25 cellular contexts compared by ENCODE assay signal in genomic region chr19:34034318-34034846, GRCh38.
"Had no signal": no experiment of that assay in that cellular context is flagged by ENCODE, and none has a peak within 500 bp of the region (broad histone marks: within the 10 kb centered on the region; RNA-seq: fewer than 3 reads in every experiment).

No MANE protein-coding gene starts in this region.

- H2AFZ ChIP-seq: neural progenitor cell, parathyroid adenoma had no signal

- ATAC-seq: natural killer cell; right lobe of liver; stimulated activated memory B cell treated with anti-CD40 and anti-IgM and Interleukin-4, amounts not matched to agents 10 μg/mL and 1 μg/mL and 100 μg/mL, for 72 hours; stimulated activated naive CD8-positive, alpha-beta T cell treated with anti-CD3 and anti-CD28 coated beads, Interleukin-15, amount 100 ng/mL, for 72 hours had no signal

- H3K27me3 ChIP-seq: neural progenitor cell, neutrophil, right atrium auricular region, right lobe of liver, testis, thyroid gland, transverse colon, upper lobe of left lung had no signal

- H3K4me1 ChIP-seq: left ventricle myocardium inferior, neural progenitor cell, parathyroid adenoma, right atrium auricular region, right lobe of liver, testis, thyroid gland, transverse colon, upper lobe of left lung had no signal

- H3K79me2 ChIP-seq: parathyroid adenoma had no signal

- H3K9ac ChIP-seq: neural progenitor cell, parathyroid adenoma had no signal

- H3K4me2 ChIP-seq: neural progenitor cell, smooth muscle cell had no signal

- H3K9me3 ChIP-seq: left ventricle myocardium inferior, neutrophil, right atrium auricular region, right lobe of liver, testis, thyroid gland, transverse colon, upper lobe of left lung had no signal

- H3K27ac ChIP-seq: left ventricle myocardium inferior, neural progenitor cell, neutrophil, parathyroid adenoma, right atrium auricular region, right lobe of liver, testis, thyroid gland, transverse colon, upper lobe of left lung had no signal

- H3K36me3 ChIP-seq: left ventricle myocardium inferior, neural progenitor cell, neutrophil, right atrium auricular region, right lobe of liver, thyroid gland, transverse colon, upper lobe of left lung had no signal

- DNase-seq: islet precursor cell; left ventricle myocardium inferior; mesendoderm; naive B cell; natural killer cell; nephron progenitor cell; occipital lobe; right lobe of liver; stimulated activated CD4-positive, alpha-beta T cell treated with anti-CD3 and anti-CD28 coated beads, Interleukin-1b, Interleukin-23, amount 100 ng/mL, for 48 hours; stimulated activated CD4-positive, alpha-beta T cell treated with anti-CD3 and anti-CD28 coated beads, Interleukin-2, amount 100 ng/mL, for 48 hours; stimulated activated CD4-positive, alpha-beta T cell treated with anti-CD3 and anti-CD28 coated beads, Interleukin-4, amount 100 ng/mL, for 4 hours; stimulated activated CD8-positive, alpha-beta memory T cell treated with anti-CD3 and anti-CD28 coated beads, Interleukin-4, amount 100 ng/mL, for 48 hours; stimulated activated naive CD4-positive, alpha-beta T cell treated with Interleukin-2 at 50 U/mL for 16 hours; stimulated activated naive CD8-positive, alpha-beta T cell treated with anti-CD3 and anti-CD28 coated beads, Interleukin-15, amount 100 ng/mL, for 72 hours; testis; thyroid gland; transverse colon; upper lobe of left lung had no signal

- H3K4me3 ChIP-seq: left ventricle myocardium inferior, lung, neural progenitor cell, right atrium auricular region, right lobe of liver, smooth muscle cell, testis, thyroid gland, transverse colon, upper lobe of left lung had no signal
